ENCODE assay signal across 5 cellular contexts in the genomic region with DNA sequence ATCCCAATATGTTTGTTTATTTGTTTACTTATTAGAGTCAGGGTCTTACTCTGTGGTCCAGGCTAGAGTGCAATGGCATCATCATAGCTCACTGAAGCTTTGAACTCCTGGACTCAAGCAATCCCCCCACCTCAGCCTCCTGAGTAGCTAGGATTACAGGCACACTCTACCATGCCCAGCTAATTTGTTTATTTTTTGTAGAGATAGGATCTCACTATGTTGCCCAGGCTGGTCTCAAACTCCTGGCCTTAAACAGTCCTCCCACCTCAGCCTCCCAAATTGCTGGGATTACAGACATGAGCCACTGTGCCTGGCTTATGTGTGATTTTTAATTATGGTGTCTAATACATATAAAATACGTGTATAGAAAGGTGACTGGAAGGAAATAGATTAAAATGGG. TPM values are rescaled to one million over a fixed set of nuclear protein-coding genes. Genes with fewer than 3 reads are reported as not detected.
DNase-seq lines count a peak whose midpoint lies in the region; ATAC-seq, FAIRE-seq and TF ChIP-seq lines count a peak whose summit lies in the region.
"Not testable (repeated sequence)": the region's sequence is repeated elsewhere in the genome, so short reads cannot be mapped to it uniquely, and the experiment has no call there.

No MANE protein-coding gene starts in this region.

- H3K79me2 ChIP-seq in K562 (ENCODE audit: control insufficient read depth, insufficient read depth, low read length); HepG2 (ENCODE audit: insufficient read depth, low read length): not testable (repeated sequence)

- not testable (repeated sequence) for BruUV-seq in K562 (replicated peaks; lab: Mats Ljungman, UMichigan); HepG2 (replicated peaks; lab: Mats Ljungman, UMichigan)

- intact Hi-C loops in K562 (cut with micrococcal nuclease); dendritic cell treated with granulocyte-macrophage colony-stimulating factor and Interleukin-4, amounts not matched to agents 40 ng/mL and 50 ng/mL, for 4 days (cut with micrococcal nuclease); HepG2 (cut with micrococcal nuclease; ENCODE audit: unreplicated experiment): not testable (repeated sequence)

- H3K4me1 Mint-ChIP-seq in dendritic cell treated with granulocyte-macrophage colony-stimulating factor and Interleukin-4, amounts not matched to agents 40 ng/mL and 50 ng/mL, for 4 days (ENCODE audit: low read depth) = peaks cover 64% of the 10 kb centered on the region

- TF ChIP-seq EP300 in K562 (IDR thresholded peaks at IDR 0.05; ENCODE audit: low read length); HepG2 (IDR thresholded peaks at IDR 0.05; ENCODE audit: low read depth in 2 of 2, low read length in 2 of 2); HepG2 (CRISPR knock-in tag; IDR thresholded peaks at IDR 0.05; ENCODE audit: borderline replicate concordance): not testable (repeated sequence)

- in situ Hi-C loops in K562 (cut with MboI); HepG2 (cut with HindIII; ENCODE audit: extremely low pct_ligation_motif_present, low pct_unique_long_range_greater_than_20kb): not testable (repeated sequence)

- not testable (repeated sequence) for DNase-seq in SK-N-MC (ENCODE audit: low read depth, low spot score); K562 (ENCODE audit: extremely low read depth in 1 of 4, low spot score in 3 of 4); HepG2 (ENCODE audit: low spot score)

- not testable (repeated sequence) for TF ChIP-seq RAD21 in K562 (CRISPR knock-in tag; conservative IDR thresholded peaks at IDR 0.05 in 1 of 2, IDR thresholded peaks at IDR 0.05 in 1 of 2); HepG2 (CRISPR knock-in tag; IDR thresholded peaks at IDR 0.05)

- not testable (repeated sequence) for H3K27me3 ChIP-seq in K562 (ENCODE audit: control insufficient read depth in 2 of 2, insufficient read depth in 2 of 2, low read length in 2 of 2); HepG2 (ENCODE audit: control insufficient read depth in 1 of 2, insufficient read depth in 2 of 2, low read length in 2 of 2)

- not testable (repeated sequence) for H2AFZ ChIP-seq in K562 (ENCODE audit: low read depth, low read length); HepG2 (ENCODE audit: low read length)

- not testable (repeated sequence) for H3K9me3 ChIP-seq in HEK293 (ENCODE audit: control insufficient read depth, insufficient read depth, low read depth, low read length); SK-N-MC (ENCODE audit: low read depth, low read length); K562 (replicated peaks; ENCODE audit: control insufficient read depth, insufficient read depth, low read depth, low read length); HepG2 (ENCODE audit: low read length)

- not testable (repeated sequence) for H3K4me1 ChIP-seq in HEK293 (ENCODE audit: control insufficient read depth, insufficient read depth, low read length); HepG2 (ENCODE audit: insufficient read depth, low read length)
- peaks cover 18 to 41% of the 10 kb centered on the region in 2 experiments; a peak in 4 of 5 replicates for H3K4me1 ChIP-seq in K562 (replicated peaks in 1 of 2; ENCODE audit: control insufficient read depth in 2 of 2, insufficient read depth in 2 of 2, low read length in 2 of 2)

- not testable (repeated sequence) for H3K9me1 ChIP-seq in K562 (ENCODE audit: control insufficient read depth, insufficient read depth, low read length)

- ATAC-seq in K562, HepG2: not testable (repeated sequence)

- H3K4me3 Mint-ChIP-seq in dendritic cell treated with granulocyte-macrophage colony-stimulating factor and Interleukin-4, amounts not matched to agents 40 ng/mL and 50 ng/mL, for 4 days = not testable (repeated sequence)

- not testable (repeated sequence) for H3K9ac ChIP-seq in SK-N-MC (ENCODE audit: insufficient read length); K562 (ENCODE audit: insufficient read depth in 1 of 2, low read depth in 2 of 2, low read length in 2 of 2); HepG2 (ENCODE audit: insufficient read depth, low read depth, low read length)

- not testable (repeated sequence) for FAIRE-seq in K562 (lab: Jason Lieb, UNC); HepG2 (lab: Jason Lieb, UNC)

- H3K36me3 ChIP-seq in HEK293 (ENCODE audit: control insufficient read depth in 2 of 2, insufficient read depth in 1 of 2, low read length in 2 of 2) (peaks cover 3 to 54% of the 10 kb centered on the region in 2 experiments; a peak in 1 of 3 replicates), SK-N-MC (ENCODE audit: insufficient read depth, low read length) (peaks cover 71% of the 10 kb centered on the region), K562 (ENCODE audit: control insufficient read depth, insufficient read depth, low read length) (peaks cover 29% of the 10 kb centered on the region), HepG2 (replicated peaks in 1 of 2; ENCODE audit: control insufficient read depth in 1 of 2, insufficient read depth in 2 of 2, low read length in 2 of 2) (peaks cover 34 to 89% of the 10 kb centered on the region in 2 experiments)

- H3K27ac Mint-ChIP-seq in dendritic cell treated with granulocyte-macrophage colony-stimulating factor and Interleukin-4, amounts not matched to agents 40 ng/mL and 50 ng/mL, for 4 days = peak overlapping the region; percentile 93

- not testable (repeated sequence) for H3K27me3 Mint-ChIP-seq in dendritic cell treated with granulocyte-macrophage colony-stimulating factor and Interleukin-4, amounts not matched to agents 40 ng/mL and 50 ng/mL, for 4 days

- not testable (repeated sequence) for H3K27ac ChIP-seq in HEK293 (ENCODE audit: extremely low read depth, low read depth, low read length); K562 (ENCODE audit: extremely low read depth, low read depth, low read length); HepG2 (ENCODE audit: extremely low read length, insufficient read depth, low read length)
- H3K27ac ChIP-seq in SK-N-MC = peak overlapping the region; percentile 44

- not testable (repeated sequence) for H4K20me1 ChIP-seq in K562 (replicated peaks; ENCODE audit: control insufficient read depth, insufficient read depth, low read length); HepG2 (ENCODE audit: insufficient read depth, low read length)

- POLR2A ChIA-PET in HEK293 (lab: Yijun Ruan, JAX) (interaction anchor here (1.1 kb wide), 1 partner anchor 31 kb away, joined by 3 read pairs; a partner anchor contains a TSS), K562 (lab: Yijun Ruan, JAX) (interaction anchor here (0.6 to 1.1 kb wide), 2 partner anchors 30 to 32 kb away, joined by 3 read pairs; no protein-coding TSS in a partner anchor)
- POLR2A ChIA-PET in HepG2 (lab: Yijun Ruan, JAX) = not testable (repeated sequence)

- H3K4me2 ChIP-seq in K562 (ENCODE audit: insufficient read depth, low read length); HepG2 (ENCODE audit: low read depth, low read length): not testable (repeated sequence)

- 93% methylated on average over 1 of the region's 1 CpG for WGBS in K562 (ENCODE audit: insufficient coverage, low coverage, missing lambda C conversion rate)
- WGBS in HepG2 (ENCODE audit: low lambda C conversion rate) = 96% methylated on average over 1 of the region's 1 CpG

- not testable (repeated sequence) for H3K4me3 ChIP-seq in HEK293 (ENCODE audit: low read depth, low read length); SK-N-MC; K562; HepG2 (replicated peaks in 1 of 3; ENCODE audit: insufficient read depth in 1 of 3, low read depth in 2 of 3, low read length in 3 of 3)

- peaks cover 79% of the 10 kb centered on the region for H3K36me3 Mint-ChIP-seq in dendritic cell treated with granulocyte-macrophage colony-stimulating factor and Interleukin-4, amounts not matched to agents 40 ng/mL and 50 ng/mL, for 4 days (ENCODE audit: low read depth)

- not testable (repeated sequence) for H3K9me3 Mint-ChIP-seq in dendritic cell treated with granulocyte-macrophage colony-stimulating factor and Interleukin-4, amounts not matched to agents 40 ng/mL and 50 ng/mL, for 4 days

- TF ChIP-seq POLR2A in K562 (conservative IDR thresholded peaks at IDR 0.05); HepG2 (IDR thresholded peaks at IDR 0.05; ENCODE audit: insufficient read depth in 1 of 2, low read depth in 2 of 2, low read length in 2 of 2): not testable (repeated sequence)

- CTCF ChIA-PET in HEK293 (lab: Yijun Ruan, JAX); K562 (lab: Yijun Ruan, JAX; ENCODE audit: low intra/inter-chr PET ratio); HepG2 (lab: Yijun Ruan, JAX; ENCODE audit: low intra/inter-chr PET ratio, low total read pairs): not testable (repeated sequence)

- not testable (repeated sequence) for TF ChIP-seq CTCF in HEK293 (tag by site-specific recombination; IDR thresholded peaks at IDR 0.05); K562 (IDR thresholded peaks at IDR 0.05 in 2 of 3, conservative IDR thresholded peaks at IDR 0.05 in 1 of 3; ENCODE audit: insufficient read depth in 2 of 3, low read depth in 1 of 3, low read length in 3 of 3); HepG2 (CRISPR knock-in tag; IDR thresholded peaks at IDR 0.05)

RNA-seq across cellular contexts. Expression of a gene that starts 31.1 kb away (rescaled TPM):
- 17.5 and 18.4 TPM in 2 replicates for total RNA-seq in K562 (2011; cell fraction: chromatin; rRNA removed; ENCODE audit: low replicate concordance)
- total RNA-seq in K562 (2011; cell fraction: nucleolus; rRNA removed) = 26.2 and 28.7 TPM in 2 replicates
- 23.0 and 27.7 TPM in 2 replicates for total RNA-seq in K562 (2011; cell fraction: nucleoplasm; rRNA removed)
- total RNA-seq in K562 (2014; rRNA removed) (13.9 TPM in 2 replicates), K562 (2014; rRNA removed; fragmentation: Illumina TruSeq; extraction: Trizol) (10.9 and 11.5 TPM in 2 replicates), K562 (2015; rRNA removed; fragmentation: Illumina TruSeq; extraction: Trizol) (4.4 and 4.6 TPM in 2 replicates), K562 (2021) (18.5 and 24.0 TPM in 2 replicates), HepG2 (2016; rRNA removed; fragmentation: Illumina TruSeq; extraction: Trizol) (24.4 and 39.6 TPM in 2 replicates)
- polyA plus RNA-seq in K562 (2011; rRNA removed) (6.9 and 13.4 TPM in 2 replicates), K562 (2014; fragmentation: Illumina TruSeq; extraction: Trizol) (16.4 and 18.0 TPM in 2 replicates), K562 (2014; fragmentation: Nextera tagmentation; extraction: Ambion mirVana) (1 to 10 TPM; 5.0 to 6.8 TPM), K562 (2014; rRNA removed) (9.8 and 11.6 TPM in 2 replicates), HepG2 (2011; rRNA removed) (20.8 and 21.0 TPM in 2 replicates)
- 7.5 and 14.3 TPM in 2 replicates for polyA plus RNA-seq in K562 (2011; cell fraction: cytosol; rRNA removed)
- polyA plus RNA-seq in K562 (2011; cell fraction: nucleus; rRNA removed) = 11.3 and 11.9 TPM in 2 replicates
- 8.3 and 42.0 TPM in 2 replicates for polyA plus RNA-seq in K562 (2012)
- 14.3 and 23.1 TPM in 2 replicates for polyA minus RNA-seq in K562 (2011; rRNA and poly(A)+ RNA removed)
- polyA minus RNA-seq in K562 (2011; cell fraction: cytosol; rRNA and poly(A)+ RNA removed) = 10.3 and 18.3 TPM in 2 replicates
- polyA minus RNA-seq in K562 (2011; cell fraction: nucleus; rRNA and poly(A)+ RNA removed) = 4.3 and 8.0 TPM in 2 replicates
- total RNA-seq in HepG2 (2016; cell fraction: cytosol; rRNA removed; fragmentation: Illumina TruSeq; extraction: Trizol; ENCODE audit: low read depth) = 7.9 and 8.9 TPM in 2 replicates
- total RNA-seq in HepG2 (2016; cell fraction: insoluble cytoplasmic fraction; rRNA removed; fragmentation: Illumina TruSeq; extraction: Trizol) = 19.9 and 39.6 TPM in 2 replicates
- total RNA-seq in HepG2 (2016; cell fraction: membrane; rRNA removed; fragmentation: Illumina TruSeq; extraction: Trizol) = 15.6 and 16.1 TPM in 2 replicates
- total RNA-seq in HepG2 (2016; cell fraction: nucleus; rRNA removed; fragmentation: Illumina TruSeq; extraction: Trizol) = 34.0 and 41.6 TPM in 2 replicates
- polyA plus RNA-seq in HepG2 (2011; cell fraction: cytosol; rRNA removed) = 19.0 and 19.8 TPM in 2 replicates
- 14.2 and 15.7 TPM in 2 replicates for polyA plus RNA-seq in HepG2 (2011; cell fraction: nucleus; rRNA removed)
- 19.0 and 28.6 TPM in 2 replicates for polyA plus RNA-seq in HepG2 (2012)
- polyA plus RNA-seq in HepG2 (2016; cell fraction: cytosol; fragmentation: Illumina TruSeq; extraction: Trizol; ENCODE audit: low read depth) = 4.5 and 6.0 TPM in 2 replicates
- 16.3 and 20.1 TPM in 2 replicates for polyA plus RNA-seq in HepG2 (2016; cell fraction: insoluble cytoplasmic fraction; fragmentation: Illumina TruSeq; extraction: Trizol; ENCODE audit: low read depth)
- polyA plus RNA-seq in HepG2 (2016; cell fraction: membrane; fragmentation: Illumina TruSeq; extraction: Trizol; ENCODE audit: low read depth) = 11.7 TPM in 2 replicates
- polyA plus RNA-seq in HepG2 (2016; cell fraction: nucleus; fragmentation: Illumina TruSeq; extraction: Trizol; ENCODE audit: insufficient read depth, low read depth) = 47.5 and 51.6 TPM in 2 replicates
- 17.8 and 99.3 TPM in 2 replicates for polyA minus RNA-seq in HepG2 (2011; rRNA and poly(A)+ RNA removed; ENCODE audit: low replicate concordance)
- 42.1 and 43.6 TPM in 2 replicates for polyA minus RNA-seq in HepG2 (2011; cell fraction: cytosol; rRNA and poly(A)+ RNA removed)
- polyA minus RNA-seq in HepG2 (2011; cell fraction: nucleus; rRNA and poly(A)+ RNA removed) = 21.1 and 24.4 TPM in 2 replicates

RNA-seq across cellular contexts. Expression of a gene that starts 36.0 kb away (rescaled TPM):
- 19.6 and 32.3 TPM in 2 replicates for total RNA-seq in K562 (2011; cell fraction: chromatin; rRNA removed; ENCODE audit: low replicate concordance)
- 15.3 and 16.3 TPM in 2 replicates for total RNA-seq in K562 (2011; cell fraction: nucleolus; rRNA removed)
- total RNA-seq in K562 (2011; cell fraction: nucleoplasm; rRNA removed) = 16.1 and 19.7 TPM in 2 replicates
- total RNA-seq in K562 (2014; rRNA removed) (4.5 and 7.2 TPM in 2 replicates), K562 (2014; rRNA removed; fragmentation: Illumina TruSeq; extraction: Trizol) (5.2 and 5.3 TPM in 2 replicates), K562 (2015; rRNA removed; fragmentation: Illumina TruSeq; extraction: Trizol) (4.8 and 5.1 TPM in 2 replicates), K562 (2021) (8.5 and 9.1 TPM in 2 replicates), HepG2 (2016; rRNA removed; fragmentation: Illumina TruSeq; extraction: Trizol) (5.7 TPM in 2 replicates)
- polyA plus RNA-seq in K562 (2011; rRNA removed) (5.4 and 9.7 TPM in 2 replicates), K562 (2014; fragmentation: Illumina TruSeq; extraction: Trizol) (6.7 and 7.2 TPM in 2 replicates), K562 (2014; fragmentation: Nextera tagmentation; extraction: Ambion mirVana) (1 to 10 TPM; 1.4 to 1.5 TPM), K562 (2014; rRNA removed) (5.2 and 8.7 TPM in 2 replicates), HepG2 (2011; rRNA removed) (9.3 and 12.5 TPM in 2 replicates)
- polyA plus RNA-seq in K562 (2011; cell fraction: cytosol; rRNA removed) = 4.7 and 6.8 TPM in 2 replicates
- polyA plus RNA-seq in K562 (2011; cell fraction: nucleus; rRNA removed) = 9.6 and 10.4 TPM in 2 replicates
- 4.6 and 8.4 TPM in 2 replicates for polyA plus RNA-seq in K562 (2012)
- 8.3 and 11.7 TPM in 2 replicates for polyA minus RNA-seq in K562 (2011; rRNA and poly(A)+ RNA removed)
- polyA minus RNA-seq in K562 (2011; cell fraction: cytosol; rRNA and poly(A)+ RNA removed) = 3.4 and 4.0 TPM in 2 replicates
- polyA minus RNA-seq in K562 (2011; cell fraction: nucleus; rRNA and poly(A)+ RNA removed) = 10.6 and 15.1 TPM in 2 replicates
- 1.9 TPM in 2 replicates for total RNA-seq in HepG2 (2016; cell fraction: cytosol; rRNA removed; fragmentation: Illumina TruSeq; extraction: Trizol; ENCODE audit: low read depth)
- total RNA-seq in HepG2 (2016; cell fraction: insoluble cytoplasmic fraction; rRNA removed; fragmentation: Illumina TruSeq; extraction: Trizol) = 5.6 and 6.0 TPM in 2 replicates
- total RNA-seq in HepG2 (2016; cell fraction: membrane; rRNA removed; fragmentation: Illumina TruSeq; extraction: Trizol) = 3.4 and 4.0 TPM in 2 replicates
- total RNA-seq in HepG2 (2016; cell fraction: nucleus; rRNA removed; fragmentation: Illumina TruSeq; extraction: Trizol) = 7.9 and 8.3 TPM in 2 replicates
- 4.1 and 4.8 TPM in 2 replicates for polyA plus RNA-seq in HepG2 (2011; cell fraction: cytosol; rRNA removed)
- polyA plus RNA-seq in HepG2 (2011; cell fraction: nucleus; rRNA removed) = 13.9 and 15.6 TPM in 2 replicates
- polyA plus RNA-seq in HepG2 (2012) = 5.5 and 6.4 TPM in 2 replicates
- polyA plus RNA-seq in HepG2 (2016; cell fraction: cytosol; fragmentation: Illumina TruSeq; extraction: Trizol; ENCODE audit: low read depth) = 1.7 and 2.8 TPM in 2 replicates
- 5.5 and 8.7 TPM in 2 replicates for polyA plus RNA-seq in HepG2 (2016; cell fraction: insoluble cytoplasmic fraction; fragmentation: Illumina TruSeq; extraction: Trizol; ENCODE audit: low read depth)
- polyA plus RNA-seq in HepG2 (2016; cell fraction: membrane; fragmentation: Illumina TruSeq; extraction: Trizol; ENCODE audit: low read depth) = 3.2 and 3.8 TPM in 2 replicates
- polyA plus RNA-seq in HepG2 (2016; cell fraction: nucleus; fragmentation: Illumina TruSeq; extraction: Trizol; ENCODE audit: insufficient read depth, low read depth) = 8.7 and 9.2 TPM in 2 replicates
- 8.4 and 44.8 TPM in 2 replicates for polyA minus RNA-seq in HepG2 (2011; rRNA and poly(A)+ RNA removed; ENCODE audit: low replicate concordance)
- polyA minus RNA-seq in HepG2 (2011; cell fraction: cytosol; rRNA and poly(A)+ RNA removed) = 5.8 and 6.2 TPM in 2 replicates
- 22.0 and 22.4 TPM in 2 replicates for polyA minus RNA-seq in HepG2 (2011; cell fraction: nucleus; rRNA and poly(A)+ RNA removed)
